28 cellular contexts compared by ENCODE assay signal in genomic region chr11:31366795-31367194, GRCh38. TPM values are rescaled to one million over a fixed set of nuclear protein-coding genes. Genes with fewer than 3 reads are reported as not detected.
DNase-seq lines count a peak whose midpoint lies in the region; ATAC-seq and TF ChIP-seq lines count a peak whose summit lies in the region.
"Had no signal": no experiment of that assay in that cellular context is flagged by ENCODE, and none has a peak within 500 bp of the region (broad histone marks: within the 10 kb centered on the region; RNA-seq: fewer than 3 reads in every experiment).

No MANE protein-coding gene starts in this region.

- no peak overlapping the region for H3K4me3 ChIP-seq in CD8-positive, alpha-beta T cell (ENCODE audit: low read depth, low read length)
- no peak overlapping the region for H3K4me3 ChIP-seq in effector memory CD4-positive, alpha-beta T cell (ENCODE audit: insufficient read depth, low read depth, low read length, poor library complexity, severe bottlenecking)
- no peak overlapping the region for H3K4me3 ChIP-seq in spleen
- H3K4me3 ChIP-seq: GM12878, right atrium auricular region, thoracic aorta, vagina had no signal

- no peak for TF ChIP-seq CTCF in CD8-positive, alpha-beta T cell (IDR thresholded peaks at IDR 0.05)
- TF ChIP-seq CTCF in spleen (IDR thresholded peaks at IDR 0.05 in 8 of 11, conservative IDR thresholded peaks at IDR 0.05 in 3 of 11) = no peak

- H3K27me3 ChIP-seq in CD8-positive, alpha-beta T cell (ENCODE audit: insufficient read depth, low read length) = no peaks in the 10 kb centered on the region
- no peaks in the 10 kb centered on the region for H3K27me3 ChIP-seq in effector memory CD4-positive, alpha-beta T cell (replicated peaks; ENCODE audit: control insufficient read depth, insufficient read depth, low read length, poor library complexity, severe bottlenecking)
- H3K27me3 ChIP-seq in spleen (replicated peaks in 1 of 7) = peaks cover 0 to 9% (median 0%) of the 10 kb centered on the region in 7 donors
- H3K27me3 ChIP-seq: right atrium auricular region, vagina had no signal

- H3K27ac Mint-ChIP-seq in activated CD8-positive, alpha-beta memory T cell treated with anti-CD3 and anti-CD28 coated beads, Interleukin-2, amount 10 ng/mL, durations not matched to agents 7 days and 5 days = peak overlapping the region; percentile 10
- peak overlapping the region; percentile 16 for H3K27ac Mint-ChIP-seq in CD8-positive, alpha-beta T cell
- H3K27ac Mint-ChIP-seq in T-helper 2 cell treated with Interferon-gamma antibody and Interleukin-4, amounts not matched to agents 5 μg/mL and 100 μg/mL, for 36 hours = no peak overlapping the region
- H3K27ac Mint-ChIP-seq: stimulated activated naive B cell treated with anti-CD40 and anti-IgM and Interleukin-4, amounts not matched to agents 10 μg/mL and 1 μg/mL and 100 μg/mL, for 72 hours had no signal

- H3K9me3 Mint-ChIP-seq in activated CD8-positive, alpha-beta memory T cell treated with anti-CD3 and anti-CD28 coated beads, Interleukin-2, amount 10 ng/mL, durations not matched to agents 7 days and 5 days (ENCODE audit: low read depth) = no peaks in the 10 kb centered on the region
- H3K9me3 Mint-ChIP-seq in CD8-positive, alpha-beta T cell = no peaks in the 10 kb centered on the region
- H3K9me3 Mint-ChIP-seq in T-helper 2 cell treated with Interferon-gamma antibody and Interleukin-4, amounts not matched to agents 5 μg/mL and 100 μg/mL, for 36 hours = no peaks in the 10 kb centered on the region
- H3K9me3 Mint-ChIP-seq: stimulated activated naive B cell treated with anti-CD40 and anti-IgM and Interleukin-4, amounts not matched to agents 10 μg/mL and 1 μg/mL and 100 μg/mL, for 72 hours had no signal

- peaks cover 3% of the 10 kb centered on the region for H3K36me3 Mint-ChIP-seq in activated CD8-positive, alpha-beta memory T cell treated with anti-CD3 and anti-CD28 coated beads, Interleukin-2, amount 10 ng/mL, durations not matched to agents 7 days and 5 days
- peaks cover 7% of the 10 kb centered on the region for H3K36me3 Mint-ChIP-seq in CD8-positive, alpha-beta T cell
- H3K36me3 Mint-ChIP-seq in T-helper 2 cell treated with Interferon-gamma antibody and Interleukin-4, amounts not matched to agents 5 μg/mL and 100 μg/mL, for 36 hours (ENCODE audit: low read depth) = no peaks in the 10 kb centered on the region
- H3K36me3 Mint-ChIP-seq: stimulated activated naive B cell treated with anti-CD40 and anti-IgM and Interleukin-4, amounts not matched to agents 10 μg/mL and 1 μg/mL and 100 μg/mL, for 72 hours had no signal

- no peak overlapping the region for H3K27ac ChIP-seq in CD8-positive, alpha-beta T cell (ENCODE audit: low read depth, low read length)
- H3K27ac ChIP-seq in effector memory CD4-positive, alpha-beta T cell (ENCODE audit: insufficient read depth, low read length, poor library complexity, severe bottlenecking) = no peak overlapping the region
- no peak overlapping the region for H3K27ac ChIP-seq in spleen
- H3K27ac ChIP-seq: KMS-11, parathyroid adenoma, right atrium auricular region, thoracic aorta, vagina, WERI-Rb-1 had no signal

- peaks cover 30% of the 10 kb centered on the region for H3K4me1 Mint-ChIP-seq in activated CD8-positive, alpha-beta memory T cell treated with anti-CD3 and anti-CD28 coated beads, Interleukin-2, amount 10 ng/mL, durations not matched to agents 7 days and 5 days
- H3K4me1 Mint-ChIP-seq in CD8-positive, alpha-beta T cell (ENCODE audit: low read depth) = peaks cover 49% of the 10 kb centered on the region
- H3K4me1 Mint-ChIP-seq in T-helper 2 cell treated with Interferon-gamma antibody and Interleukin-4, amounts not matched to agents 5 μg/mL and 100 μg/mL, for 36 hours (ENCODE audit: low read depth) = peaks cover 28% of the 10 kb centered on the region

- H3K4me3 Mint-ChIP-seq in activated CD8-positive, alpha-beta memory T cell treated with anti-CD3 and anti-CD28 coated beads, Interleukin-2, amount 10 ng/mL, durations not matched to agents 7 days and 5 days = no peak overlapping the region
- H3K4me3 Mint-ChIP-seq in CD8-positive, alpha-beta T cell = peak overlapping the region; percentile 0
- peak overlapping the region; percentile 5 for H3K4me3 Mint-ChIP-seq in T-helper 2 cell treated with Interferon-gamma antibody and Interleukin-4, amounts not matched to agents 5 μg/mL and 100 μg/mL, for 36 hours
- H3K4me3 Mint-ChIP-seq: stimulated activated naive B cell treated with anti-CD40 and anti-IgM and Interleukin-4, amounts not matched to agents 10 μg/mL and 1 μg/mL and 100 μg/mL, for 72 hours had no signal

- POLR2A ChIA-PET in CD8-positive, alpha-beta T cell (lab: Charles Lee) = interaction anchor here (1.0 kb wide), 1 partner anchor 12 kb away, joined by 4 read pairs; no protein-coding TSS in a partner anchor

- 20 to 30% (median 29%) methylated on average over 4 of the region's 4 CpGs for WGBS in spleen, 5 donors

- H3K36me3 ChIP-seq in CD8-positive, alpha-beta T cell (ENCODE audit: insufficient read depth, low read length) = no peaks in the 10 kb centered on the region
- H3K36me3 ChIP-seq in effector memory CD4-positive, alpha-beta T cell (ENCODE audit: control insufficient read depth, insufficient read depth, low read length) = no peaks in the 10 kb centered on the region
- H3K36me3 ChIP-seq in spleen = no peaks in the 10 kb centered on the region
- H3K36me3 ChIP-seq: right atrium auricular region, thoracic aorta, vagina, WERI-Rb-1 had no signal

- peak; percentile 44 for DNase-seq in activated CD8-positive, alpha-beta memory T cell treated with anti-CD3 and anti-CD28 coated beads, Interleukin-2, amount 10 ng/mL, durations not matched to agents 7 days and 5 days
- no peak for DNase-seq in activated CD8-positive, alpha-beta memory T cell treated with anti-CD3 and anti-CD28 coated beads, Interleukin-2, amount 50 U/mL, for 4 hours
- DNase-seq in CD8-positive, alpha-beta T cell = peak in 2 of 7 experiments; percentile 20 to 21
- DNase-seq in T-helper 2 cell treated with Interferon-gamma antibody and Interleukin-4, amounts not matched to agents 5 μg/mL and 100 μg/mL, for 36 hours (ENCODE audit: low spot score) = no peak
- DNase-seq in effector memory CD4-positive, alpha-beta T cell = peak in 2 of 3 donors; percentile 19
- no peak for DNase-seq in spleen
- DNase-seq in stimulated activated naive CD4-positive, alpha-beta T cell treated with Interleukin-2 at 50 U/mL for 16 hours (lab: John Stamatoyannopoulos, UW) = no peak
- DNase-seq: aorta; dermis blood vessel endothelial cell; GOT3; islet precursor cell; NCI-H1694 treated with DMSO at 0.1 percent for 48 hours; NCI-H526; SIG-M5; stimulated activated CD4-positive, alpha-beta T cell treated with anti-CD3 and anti-CD28 coated beads, Interleukin-4, amount 100 ng/mL, for 24 hours; stimulated activated naive B cell treated with anti-CD40 and anti-IgM and Interleukin-4, amounts not matched to agents 10 μg/mL and 1 μg/mL and 100 μg/mL, for 72 hours; WERI-Rb-1 had no signal

- CTCF ChIA-PET in activated CD8-positive, alpha-beta memory T cell treated with anti-CD3 and anti-CD28 coated beads, Interleukin-2, amount 10 ng/mL, durations not matched to agents 7 days and 5 days (lab: Charles Lee) = no interaction called here
- CTCF ChIA-PET in CD8-positive, alpha-beta T cell (lab: Charles Lee) = no interaction called here

- intact Hi-C loops in CD8-positive, alpha-beta T cell (cut with DNase I, micrococcal nuclease) = loop anchor here (5.0 to 10.0 kb wide), 3 partner anchors 726 to 1044 kb away; partner anchors contain the start of genes RCN1 (in 2 of the 2) and ARL14EP (in 1 of the 2)
- intact Hi-C loops in spleen (cut with DNase I; ENCODE audit: low total_unique reads) = no loop called here

- TF ChIP-seq POLR2A in spleen (IDR thresholded peaks at IDR 0.05) = no peak

- H3K27me3 Mint-ChIP-seq in activated CD8-positive, alpha-beta memory T cell treated with anti-CD3 and anti-CD28 coated beads, Interleukin-2, amount 10 ng/mL, durations not matched to agents 7 days and 5 days = peaks cover 8% of the 10 kb centered on the region
- peaks cover 2% of the 10 kb centered on the region for H3K27me3 Mint-ChIP-seq in CD8-positive, alpha-beta T cell (ENCODE audit: low read depth)
- H3K27me3 Mint-ChIP-seq in T-helper 2 cell treated with Interferon-gamma antibody and Interleukin-4, amounts not matched to agents 5 μg/mL and 100 μg/mL, for 36 hours (ENCODE audit: low read depth) = peaks cover 28% of the 10 kb centered on the region

- H3K9me3 ChIP-seq in CD8-positive, alpha-beta T cell (ENCODE audit: low read length) = no peaks in the 10 kb centered on the region
- no peaks in the 10 kb centered on the region for H3K9me3 ChIP-seq in effector memory CD4-positive, alpha-beta T cell (ENCODE audit: control insufficient read depth, low read length)
- no peaks in the 10 kb centered on the region for H3K9me3 ChIP-seq in spleen
- H3K9me3 ChIP-seq: right atrium auricular region, thoracic aorta, vagina had no signal

- no peak for ATAC-seq in activated CD8-positive, alpha-beta memory T cell treated with anti-CD3 and anti-CD28 coated beads, Interleukin-2, amount 10 ng/mL, durations not matched to agents 7 days and 5 days
- no peak for ATAC-seq in CD8-positive, alpha-beta T cell
- ATAC-seq in esophagus mucosa = no peak
- ATAC-seq: GM12878; stimulated activated naive B cell treated with anti-CD40 and anti-IgM and Interleukin-4, amounts not matched to agents 10 μg/mL and 1 μg/mL and 100 μg/mL, for 72 hours had no signal

- peaks cover 36% of the 10 kb centered on the region for H3K4me1 ChIP-seq in CD8-positive, alpha-beta T cell (ENCODE audit: insufficient read depth, low read length)
- H3K4me1 ChIP-seq in effector memory CD4-positive, alpha-beta T cell (ENCODE audit: control insufficient read depth, insufficient read depth, low read length, poor library complexity, severe bottlenecking) = peaks cover 24% of the 10 kb centered on the region
- peaks cover 6 to 30% (median 24%) of the 10 kb centered on the region in 6 donors for H3K4me1 ChIP-seq in spleen
- H3K4me1 ChIP-seq: parathyroid adenoma had no signal

RNA-seq across cellular contexts. Expression of gene DCDC1, which starts 2.7 kb away (rescaled TPM):
- under 1 TPM in 1 of 2 experiments, not detected in 1; 0.07 TPM for total RNA-seq in activated CD8-positive, alpha-beta memory T cell treated with anti-CD3 and anti-CD28 coated beads, Interleukin-2, amount 10 ng/mL, durations not matched to agents 7 days and 5 days
- total RNA-seq in CD8-positive, alpha-beta T cell = under 1 TPM in 1 of 2 experiments, not detected in 1; 0.19 TPM
- total RNA-seq in spleen (under 1 TPM in 3 of 7 donors, not detected in 4; 0.23 to 0.88 (median 0.26) TPM), esophagus mucosa (not detected)
- polyA plus RNA-seq in spleen = under 1 TPM in 1 of 3 donors, not detected in 2; 0.03 TPM
- total RNA-seq: cardiac septum, glomerular endothelial cell, GM12878, HT-29, thoracic aorta, vagina had no signal
- polyA plus RNA-seq: aorta, BJ, GM12878 had no signal

RNA-seq across cellular contexts. Expression of gene DNAJC24, which starts 2.9 kb away (rescaled TPM):
- 10 to 100 TPM; 14.7 to 17.6 TPM for total RNA-seq in activated CD8-positive, alpha-beta memory T cell treated with anti-CD3 and anti-CD28 coated beads, Interleukin-2, amount 10 ng/mL, durations not matched to agents 7 days and 5 days
- 1 to 10 TPM; 7.0 to 7.3 TPM for total RNA-seq in CD8-positive, alpha-beta T cell
- total RNA-seq in spleen (10 to 100 TPM; 15.2 to 24.5 (median 18.4) TPM), esophagus mucosa (8.4 TPM)
- polyA plus RNA-seq in spleen = 1 to 10 TPM; 3.0 to 7.5 (median 4.2) TPM

Comparison
In these comparisons a context has a peak if more than half of its experiments do, and no peak if none do; other contexts are left out.
1. DNase-seq: peak in activated CD8-positive, alpha-beta memory T cell treated with anti-CD3 and anti-CD28 coated beads, Interleukin-2, amount 10 ng/mL, durations not matched to agents 7 days and 5 days (single experiment) and effector memory CD4-positive, alpha-beta T cell (2 of 3); none in activated CD8-positive, alpha-beta memory T cell treated with anti-CD3 and anti-CD28 coated beads, Interleukin-2, amount 50 U/mL, for 4 hours (single experiment), T-helper 2 cell treated with Interferon-gamma antibody and Interleukin-4, amounts not matched to agents 5 μg/mL and 100 μg/mL, for 36 hours (single experiment), spleen (single experiment) and stimulated activated naive CD4-positive, alpha-beta T cell treated with Interleukin-2 at 50 U/mL for 16 hours (single experiment).